26 cellular contexts compared by ENCODE assay signal in genomic region chr13:34671136-34671535, GRCh38.
A peak's percentile ranks its signal among the peaks of the same experiment; 100 is the strongest.
DNase-seq lines count a peak whose midpoint lies in the region; ATAC-seq, FAIRE-seq and TF ChIP-seq lines count a peak whose summit lies in the region.
"Had no signal": no experiment of that assay in that cellular context is flagged by ENCODE, and none has a peak within 500 bp of the region (broad histone marks: within the 10 kb centered on the region; RNA-seq: fewer than 3 reads in every experiment).

No MANE protein-coding gene starts in this region.

- ATAC-seq in heart left ventricle (peak; percentile 86 to 95 (median 93)), psoas muscle (peak; percentile 81 to 95 (median 86)), GM21390 (IDR thresholded peaks at IDR 0.05; ENCODE audit: unreplicated experiment) (no peak), GM21717 (IDR thresholded peaks at IDR 0.05; ENCODE audit: unreplicated experiment) (no peak), GM21381 (IDR thresholded peaks at IDR 0.05; ENCODE audit: unreplicated experiment) (no peak)
- ATAC-seq: naive thymus-derived CD4-positive, alpha-beta T cell; PC-3; T-helper 17 cell had no signal

- H3K27ac ChIP-seq in heart left ventricle = peak overlapping the region in 11 of 12 donors; percentile 14 to 81 (median 58)
- H3K27ac ChIP-seq in psoas muscle = no peak overlapping the region
- H3K27ac ChIP-seq: colonic mucosa, parathyroid adenoma, SJSA1, stomach, VCaP had no signal

- no peaks in the 10 kb centered on the region for H3K27me3 ChIP-seq in heart left ventricle
- H3K27me3 ChIP-seq in psoas muscle (ENCODE audit: insufficient read depth in 3 of 3, low read length in 2 of 3) = no peaks in the 10 kb centered on the region
- H3K27me3 ChIP-seq: colonic mucosa, SJSA1, stomach had no signal

- H3K36me3 ChIP-seq in heart left ventricle (no peaks in the 10 kb centered on the region), psoas muscle (ENCODE audit: insufficient read depth in 1 of 2, low read depth in 1 of 2) (no peaks in the 10 kb centered on the region)
- H3K36me3 ChIP-seq: colonic mucosa, SJSA1, stomach had no signal

- TF ChIP-seq POLR2A in heart left ventricle (IDR thresholded peaks at IDR 0.05) (no peak), GM12892 (IDR thresholded peaks at IDR 0.05; ENCODE audit: low read depth, low read length) (no peak)

- TF ChIP-seq CTCF in heart left ventricle (IDR thresholded peaks at IDR 0.05) (no peak), psoas muscle (IDR thresholded peaks at IDR 0.05) (no peak)

- FAIRE-seq in GM12892 (lab: Jason Lieb, UNC) = no peak

- DNase-seq in AG20443 (ENCODE audit: low spot score) (peak; percentile 12), NCI-H446 treated with DMSO at 0.1 percent for 48 hours (lab: John Stamatoyannopoulos, UW) (peak; percentile 85), heart left ventricle (peak in 4 of 5 donors; percentile 44 to 65 (median 49)), psoas muscle (peak; percentile 10 to 45), GM12892 (ENCODE audit: insufficient read length) (no peak)
- DNase-seq: ACHN; activated CD4-positive, alpha-beta T cell treated with anti-CD3 and anti-CD28 coated beads, Interleukin-2, amount 50 U/mL, for 4 hours; activated naive CD4-positive, alpha-beta T cell; CD8-positive, alpha-beta memory T cell; colonic mucosa; KG1; naive thymus-derived CD4-positive, alpha-beta T cell; NCI-H1092 treated with DMSO at 0.1 percent for 48 hours; NCI-H2171; NCI-H774; PC-3; stimulated activated CD4-positive, alpha-beta T cell treated with anti-CD3 and anti-CD28 coated beads, Interleukin-4, amount 100 ng/mL, for 24 hours; stomach; T-helper 17 cell had no signal

- intact Hi-C loops in heart left ventricle (cut with DNase I) (loop anchor here in 2 of 10 donors (2.0 to 5.0 kb wide), 2 partner anchors 76 to 78 kb away; no protein-coding TSS in a partner anchor), psoas muscle (cut with DNase I) (no loop called here)

- peaks cover 0 to 29% (median 7%) of the 10 kb centered on the region in 12 donors for H3K4me1 ChIP-seq in heart left ventricle
- no peaks in the 10 kb centered on the region for H3K4me1 ChIP-seq in psoas muscle
- H3K4me1 ChIP-seq: colonic mucosa, parathyroid adenoma, SJSA1, stomach had no signal

- H3K4me3 ChIP-seq in heart left ventricle (no peak overlapping the region), psoas muscle (no peak overlapping the region)
- H3K4me3 ChIP-seq: colonic mucosa, SJSA1, smooth muscle cell, stomach had no signal

- H3K9me3 ChIP-seq in heart left ventricle (no peaks in the 10 kb centered on the region), psoas muscle (no peaks in the 10 kb centered on the region)
- H3K9me3 ChIP-seq: colonic mucosa, SJSA1, stomach had no signal

Comparison
In these comparisons a context has a peak if more than half of its experiments do, and no peak if none do; other contexts are left out.
1. ATAC-seq: peak in heart left ventricle (4 of 4) and psoas muscle (4 of 4); none in GM21390 (single experiment), GM21717 (single experiment) and GM21381 (single experiment).